In the genomic region with DNA sequence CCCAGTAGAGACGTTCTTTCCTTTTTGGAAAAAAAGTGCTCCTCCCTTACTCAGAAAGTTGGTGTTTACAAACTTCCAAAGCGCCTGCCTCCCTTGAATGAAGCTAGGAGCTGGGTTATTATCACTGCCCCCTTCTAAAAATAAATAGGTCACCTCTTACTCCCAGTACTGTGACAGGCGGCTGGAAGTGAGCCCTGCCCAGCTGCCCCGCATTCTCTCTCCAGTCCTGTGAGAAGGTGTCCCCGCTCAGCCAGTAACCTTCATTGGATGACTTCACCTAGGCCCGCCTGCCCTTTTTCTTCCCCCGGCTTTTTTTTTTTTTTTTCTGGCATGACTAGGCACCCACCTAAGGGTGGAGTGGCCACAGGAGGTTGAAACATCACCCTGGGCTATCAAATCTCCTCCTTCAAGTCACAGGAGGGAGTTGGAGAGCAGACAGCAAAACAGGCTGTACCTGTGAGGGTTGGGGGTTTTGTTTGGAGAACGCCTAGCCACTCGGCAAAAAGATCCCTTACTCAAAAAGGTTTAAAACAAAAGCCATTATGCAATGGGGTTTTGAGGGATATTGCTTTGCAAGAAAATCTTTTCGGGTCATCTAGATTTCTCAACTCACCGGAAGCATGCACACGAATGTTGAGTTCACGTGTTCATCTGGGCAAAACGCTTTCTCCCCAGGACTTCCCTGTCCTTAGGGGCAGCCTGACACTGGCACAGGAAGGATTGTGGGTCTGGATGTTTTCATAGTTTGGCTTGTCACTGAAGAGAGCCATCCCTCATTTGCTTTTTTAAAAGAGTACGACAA, we compare ENCODE assay signal across 10 cellular contexts. TPM values are rescaled to one million over a fixed set of nuclear protein-coding genes. Genes with fewer than 3 reads are reported as not detected.
DNase-seq lines count a peak whose midpoint lies in the region; ATAC-seq and TF ChIP-seq lines count a peak whose summit lies in the region.
"Had no signal": no experiment of that assay in that cellular context is flagged by ENCODE, and none has a peak within 500 bp of the region (broad histone marks: within the 10 kb centered on the region; RNA-seq: fewer than 3 reads in every experiment).

No MANE protein-coding gene starts in this region.

- no peaks in the 10 kb centered on the region for H3K9me2 ChIP-seq in MM.1S (replicated peaks; ENCODE audit: insufficient read depth, low read length)

- TF ChIP-seq POLR2A in erythroblast (IDR thresholded peaks at IDR 0.05; ENCODE audit: low read length): no peak

- H3K4me3 Mint-ChIP-seq in stimulated activated naive CD8-positive, alpha-beta T cell treated with anti-CD3 and anti-CD28 coated beads, Interleukin-15, amount 100 ng/mL, for 72 hours: no peak overlapping the region

- H3K4me1 ChIP-seq in lung (ENCODE audit: control insufficient read depth in 2 of 2, insufficient read depth in 2 of 2, low read length in 2 of 2): peaks cover 0 to 2% of the 10 kb centered on the region in 2 donors
- H3K4me1 ChIP-seq in MM.1S (ENCODE audit: low read length): no peaks in the 10 kb centered on the region

- peak; percentile 7 for ATAC-seq in stimulated activated naive CD8-positive, alpha-beta T cell treated with anti-CD3 and anti-CD28 coated beads, Interleukin-15, Interleukin-2, amounts not matched to agents 100 U/mL and 50 U/mL, for 24 hours
- no peak for ATAC-seq in stimulated activated naive CD8-positive, alpha-beta T cell treated with anti-CD3 and anti-CD28 coated beads, Interleukin-15, amount 100 ng/mL, for 72 hours
- ATAC-seq in lung (ENCODE audit: insufficient read depth, low FRiP score): peak; percentile 74

- no peaks in the 10 kb centered on the region for H3K79me2 ChIP-seq in MM.1S (ENCODE audit: low read length)

- H4K20me1 ChIP-seq in MM.1S (ENCODE audit: insufficient read depth, low read length): no peaks in the 10 kb centered on the region

- no peaks in the 10 kb centered on the region for H3K36me3 ChIP-seq in lung (ENCODE audit: control insufficient read depth in 2 of 2, insufficient read depth in 2 of 2, low read length in 2 of 2)
- H3K36me3 ChIP-seq in MM.1S (replicated peaks; ENCODE audit: insufficient read depth, low read length): no peaks in the 10 kb centered on the region

- H3K9me3 Mint-ChIP-seq in stimulated activated naive CD8-positive, alpha-beta T cell treated with anti-CD3 and anti-CD28 coated beads, Interleukin-15, amount 100 ng/mL, for 72 hours: peaks cover 0 to 18% of the 10 kb centered on the region in 2 donors

- H3K9me3 ChIP-seq in lung (ENCODE audit: control insufficient read depth in 2 of 2, insufficient read depth in 1 of 2, low read length in 1 of 2) (no peaks in the 10 kb centered on the region), MM.1S (replicated peaks; ENCODE audit: insufficient read depth, low read length) (no peaks in the 10 kb centered on the region)

- no peaks in the 10 kb centered on the region for H3K27me3 Mint-ChIP-seq in stimulated activated naive CD8-positive, alpha-beta T cell treated with anti-CD3 and anti-CD28 coated beads, Interleukin-15, amount 100 ng/mL, for 72 hours

- no peak for TF ChIP-seq CTCF in lung (IDR thresholded peaks at IDR 0.05; ENCODE audit: control extremely low read depth, extremely low read depth)
- no peak for TF ChIP-seq CTCF in GM10248 (IDR thresholded peaks at IDR 0.05; ENCODE audit: control extremely low read depth, extremely low read depth, low read depth, missing control alignments)
- no peak for TF ChIP-seq CTCF in MM.1S (IDR thresholded peaks at IDR 0.05; ENCODE audit: low read length)

- POLR2A ChIA-PET in GM10248 (lab: Yijun Ruan, JAX): no interaction called here

- H3K4me3 ChIP-seq in lung (no peak overlapping the region), MM.1S (ENCODE audit: low read length) (no peak overlapping the region)

- no peaks in the 10 kb centered on the region for H3F3A ChIP-seq in MM.1S (ENCODE audit: insufficient read depth, low read length)

- H3K27me3 ChIP-seq in lung (ENCODE audit: control insufficient read depth, insufficient read depth) (no peaks in the 10 kb centered on the region), MM.1S (replicated peaks; ENCODE audit: insufficient read depth, low read length) (no peaks in the 10 kb centered on the region)

- peaks cover 47% of the 10 kb centered on the region for H3K4me1 Mint-ChIP-seq in stimulated activated naive CD8-positive, alpha-beta T cell treated with anti-CD3 and anti-CD28 coated beads, Interleukin-15, amount 100 ng/mL, for 72 hours

- no peak for DNase-seq in stimulated activated naive CD8-positive, alpha-beta T cell treated with anti-CD3 and anti-CD28 coated beads, Interleukin-15, Interleukin-2, amounts not matched to agents 100 U/mL and 50 U/mL, for 24 hours
- DNase-seq in stimulated activated naive CD8-positive, alpha-beta T cell treated with anti-CD3 and anti-CD28 coated beads, Interleukin-15, amount 100 ng/mL, for 72 hours: no peak
- DNase-seq in cerebellum (ENCODE audit: low spot score) (peak; percentile 85), lung (ENCODE audit: low spot score) (peak; percentile 54), Ammon's horn (ENCODE audit: low spot score) (no peak), erythroblast (lab: John Stamatoyannopoulos, UW) (no peak), GM10248 (ENCODE audit: extremely low spot score) (no peak), MM.1S (no peak)
- DNase-seq: activated naive CD4-positive, alpha-beta T cell; NCI-H1930 had no signal

- no peak overlapping the region for H3K9ac ChIP-seq in MM.1S (ENCODE audit: low read length)

- H3K27ac Mint-ChIP-seq in stimulated activated naive CD8-positive, alpha-beta T cell treated with anti-CD3 and anti-CD28 coated beads, Interleukin-15, amount 100 ng/mL, for 72 hours: no peak overlapping the region

- CTCF ChIA-PET in GM10248 (lab: Yijun Ruan, JAX): interaction anchor here (0.9 kb wide), 1 partner anchor 35 kb away, joined by 3 read pairs; no protein-coding TSS in a partner anchor

- WGBS in lung, 2 donors: 49% methylated on average over 15 of the region's 15 CpGs

- H3K4me2 ChIP-seq in MM.1S (ENCODE audit: low read depth, low read length): no peak overlapping the region

- H2AFZ ChIP-seq in MM.1S (ENCODE audit: low read length): no peak overlapping the region

- H3K27ac ChIP-seq in lung (ENCODE audit: low read depth in 1 of 2, low read length in 1 of 2) (peak overlapping the region; percentile 76 to 97), MM.1S (ENCODE audit: low read length) (no peak overlapping the region)

RNA-seq across cellular contexts. Expression of a gene that starts 43.3 kb away (rescaled TPM):
- total RNA-seq in cerebellum: 15.8 TPM
- total RNA-seq in lung: 10 to 100 TPM; 15.0 to 33.0 TPM
- polyA plus RNA-seq in lung: 10 to 100 TPM; 20.0 to 31.1 TPM

Comparison
In these comparisons a context has a peak if more than half of its experiments do, and no peak if none do; other contexts are left out.
1. DNase-seq: peak in cerebellum (single experiment) and lung (single experiment); none in stimulated activated naive CD8-positive, alpha-beta T cell treated with anti-CD3 and anti-CD28 coated beads, Interleukin-15, Interleukin-2, amounts not matched to agents 100 U/mL and 50 U/mL, for 24 hours (single experiment), stimulated activated naive CD8-positive, alpha-beta T cell treated with anti-CD3 and anti-CD28 coated beads, Interleukin-15, amount 100 ng/mL, for 72 hours (0 of 2), Ammon's horn (single experiment), erythroblast (0 of 2), GM10248 (single experiment) and MM.1S (single experiment).